ENCODE assay signal across 26 cellular contexts in the genomic region with DNA sequence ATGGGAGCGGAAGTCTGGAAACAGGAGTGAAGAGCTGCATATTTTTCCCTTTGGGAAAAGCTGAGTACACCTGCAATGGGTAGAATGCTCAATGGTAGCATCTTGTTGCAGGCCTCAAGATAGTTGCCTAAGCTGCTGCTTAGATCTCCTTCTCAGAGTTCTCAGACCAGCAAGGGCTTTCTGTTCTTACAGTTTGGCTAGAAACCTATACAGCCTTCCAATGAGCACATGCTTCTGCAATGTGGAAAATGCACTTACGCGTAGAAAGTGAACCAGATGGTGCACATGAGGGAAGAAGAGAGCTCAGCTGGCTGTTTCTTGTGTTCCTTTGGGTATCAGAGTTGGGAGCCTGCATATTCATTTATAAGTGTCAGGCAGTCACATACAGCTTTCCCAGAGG.
DNase-seq lines count a peak whose midpoint lies in the region; ATAC-seq and TF ChIP-seq lines count a peak whose summit lies in the region.
"Had no signal": no experiment of that assay in that cellular context is flagged by ENCODE, and none has a peak within 500 bp of the region (broad histone marks: within the 10 kb centered on the region; RNA-seq: fewer than 3 reads in every experiment).

No MANE protein-coding gene starts in this region.

- no peaks in the 10 kb centered on the region for H3K27me3 ChIP-seq in neutrophil
- H3K27me3 ChIP-seq: heart left ventricle, SJSA1, tibial artery had no signal

- no peaks in the 10 kb centered on the region for H3K36me3 ChIP-seq in neutrophil
- H3K36me3 ChIP-seq: heart left ventricle, left ventricle myocardium inferior, SJSA1, tibial artery, WERI-Rb-1 had no signal

- H3K9me3 ChIP-seq in neutrophil: no peaks in the 10 kb centered on the region
- H3K9me3 ChIP-seq: heart left ventricle, left ventricle myocardium inferior, mucosa of descending colon, SJSA1, tibial artery had no signal

- ATAC-seq in HG03378 (IDR thresholded peaks at IDR 0.05; ENCODE audit: unreplicated experiment) (no peak), HG03354 (IDR thresholded peaks at IDR 0.05; ENCODE audit: poor library complexity, severe bottlenecking, unreplicated experiment) (no peak)
- ATAC-seq: activated naive CD8-positive, alpha-beta T cell treated with anti-CD3 and anti-CD28 coated beads, Interleukin-2, amount 50 U/mL, for 24 hours; HCT116; heart left ventricle; mucosa of descending colon had no signal

- peak overlapping the region; percentile 37 for H3K27ac ChIP-seq in neutrophil
- H3K27ac ChIP-seq: heart left ventricle, left ventricle myocardium inferior, SJSA1, tibial artery, WERI-Rb-1 had no signal

- TF ChIP-seq CTCF in neutrophil (IDR thresholded peaks at IDR 0.05): no peak

- no peak overlapping the region for H3K4me3 ChIP-seq in neutrophil (ENCODE audit: low read depth in 1 of 2, low read length in 1 of 2)
- H3K4me3 ChIP-seq: heart left ventricle, left ventricle myocardium inferior, mucosa of descending colon, SJSA1, tibial artery had no signal

- peaks cover 5 to 17% of the 10 kb centered on the region in 2 experiments for H3K4me1 ChIP-seq in neutrophil (ENCODE audit: control insufficient read depth in 1 of 2, insufficient read depth in 1 of 2, low read depth in 1 of 2, low read length in 1 of 2)
- H3K4me1 ChIP-seq: SJSA1, tibial artery had no signal

- DNase-seq in DMS 273 (lab: John Stamatoyannopoulos, UW; ENCODE audit: unreplicated experiment): peak; percentile 93
- DNase-seq in NCI-H2171 (lab: John Stamatoyannopoulos, UW): peak; percentile 37
- DNase-seq in cerebellum (ENCODE audit: low spot score): peak; percentile 10
- DNase-seq in NCI-H187 (lab: John Stamatoyannopoulos, UW): no peak
- DNase-seq: activated CD4-positive, alpha-beta T cell treated with anti-CD3 and anti-CD28 coated beads, Interleukin-2, amount 50 U/mL, for 4 hours; activated CD8-positive, alpha-beta memory T cell treated with anti-CD3 and anti-CD28 coated beads, Interleukin-2, amount 50 U/mL, for 48 hours; activated effector memory CD4-positive, alpha-beta T cell treated with Interleukin-2 at 50 U/mL for 16 hours; activated naive CD8-positive, alpha-beta T cell treated with anti-CD3 and anti-CD28 coated beads, Interleukin-2, amount 50 U/mL, for 24 hours; caudate nucleus; DND-41; heart left ventricle; left ventricle myocardium inferior; mucosa of descending colon; NCI-H1092 treated with DMSO at 0.1 percent for 48 hours; NCI-H2081 treated with DMSO at 0.1 percent for 48 hours; OCI-M1; small intestine; stimulated activated naive CD4-positive, alpha-beta T cell treated with Interleukin-2 at 50 U/mL for 16 hours; T-helper 2 cell; tibial artery; WERI-Rb-1 had no signal

Comparison
In these comparisons a context has a peak if more than half of its experiments do, and no peak if none do; other contexts are left out.
1. DNase-seq: peak in DMS 273 (single experiment), NCI-H2171 (single experiment) and cerebellum (single experiment); none in NCI-H187 (0 of 2).